Comparison of ENCODE assay signal across 24 cellular contexts in genomic region chr3:15368561-15369135, GRCh38. TPM values are rescaled to one million over a fixed set of nuclear protein-coding genes. Genes with fewer than 3 reads are reported as not detected.
DNase-seq lines count a peak whose midpoint lies in the region; ATAC-seq and TF ChIP-seq lines count a peak whose summit lies in the region.
"Had no signal": no experiment of that assay in that cellular context is flagged by ENCODE, and none has a peak within 500 bp of the region (broad histone marks: within the 10 kb centered on the region; RNA-seq: fewer than 3 reads in every experiment).

No MANE protein-coding gene starts in this region.

- H3K27ac Mint-ChIP-seq in T-helper 17 cell: no peak overlapping the region
- no peak overlapping the region for H3K27ac Mint-ChIP-seq in activated CD8-positive, alpha-beta memory T cell treated with anti-CD3 and anti-CD28 coated beads, Interleukin-2, amount 10 ng/mL, durations not matched to agents 7 days and 5 days
- H3K27ac Mint-ChIP-seq: WTC11 had no signal

- H3K4me3 Mint-ChIP-seq in T-helper 17 cell: no peak overlapping the region
- H3K4me3 Mint-ChIP-seq in activated CD8-positive, alpha-beta memory T cell treated with anti-CD3 and anti-CD28 coated beads, Interleukin-2, amount 10 ng/mL, durations not matched to agents 7 days and 5 days: no peak overlapping the region
- H3K4me3 Mint-ChIP-seq: central memory CD8-positive, alpha-beta T cell; naive thymus-derived CD4-positive, alpha-beta T cell; WTC11 had no signal

- H4K20me1 ChIP-seq in osteoblast (ENCODE audit: insufficient read depth, low read length): no peaks in the 10 kb centered on the region
- H4K20me1 ChIP-seq: BLaER1 had no signal

- POLR2A ChIA-PET in RWPE1 (lab: Yijun Ruan, JAX; ENCODE audit: low non-redundant PET): no interaction called here

- no peaks in the 10 kb centered on the region for H3K36me3 Mint-ChIP-seq in T-helper 17 cell (ENCODE audit: low read depth)
- H3K36me3 Mint-ChIP-seq in activated CD8-positive, alpha-beta memory T cell treated with anti-CD3 and anti-CD28 coated beads, Interleukin-2, amount 10 ng/mL, durations not matched to agents 7 days and 5 days: no peaks in the 10 kb centered on the region
- H3K36me3 Mint-ChIP-seq: WTC11 had no signal

- H3K9me3 ChIP-seq in osteoblast (ENCODE audit: low read depth, low read length): no peaks in the 10 kb centered on the region
- H3K9me3 ChIP-seq in T-helper 17 cell (ENCODE audit: control insufficient read depth, low read length, poor library complexity, severe bottlenecking): no peaks in the 10 kb centered on the region
- H3K9me3 ChIP-seq: ascending aorta, BLaER1, SJCRH30, transverse colon had no signal

- ATAC-seq in T-helper 17 cell: no peak
- ATAC-seq in activated CD8-positive, alpha-beta memory T cell treated with anti-CD3 and anti-CD28 coated beads, Interleukin-2, amount 10 ng/mL, durations not matched to agents 7 days and 5 days: no peak
- ATAC-seq: left lobe of liver; naive thymus-derived CD4-positive, alpha-beta T cell; WTC11 had no signal

- H3K4me3 ChIP-seq in epithelial cell of esophagus (ENCODE audit: low read length) (no peak overlapping the region), osteoblast (ENCODE audit: insufficient read depth, low read length) (no peak overlapping the region)
- H3K4me3 ChIP-seq: ascending aorta, BLaER1, SJCRH30, transverse colon had no signal

- CTCF ChIA-PET in RWPE1 (lab: Yijun Ruan, JAX): no interaction called here
- CTCF ChIA-PET in activated CD8-positive, alpha-beta memory T cell treated with anti-CD3 and anti-CD28 coated beads, Interleukin-2, amount 10 ng/mL, durations not matched to agents 7 days and 5 days (lab: Charles Lee): interaction anchor here (1.0 kb wide), 1 partner anchor 102 kb away, joined by 3 read pairs; no protein-coding TSS in a partner anchor

- no peaks in the 10 kb centered on the region for H3K27me3 Mint-ChIP-seq in T-helper 17 cell
- no peaks in the 10 kb centered on the region for H3K27me3 Mint-ChIP-seq in activated CD8-positive, alpha-beta memory T cell treated with anti-CD3 and anti-CD28 coated beads, Interleukin-2, amount 10 ng/mL, durations not matched to agents 7 days and 5 days
- H3K27me3 Mint-ChIP-seq: central memory CD8-positive, alpha-beta T cell had no signal

- H3K4me1 ChIP-seq in osteoblast (ENCODE audit: insufficient read depth, low read length): peaks cover 6% of the 10 kb centered on the region
- H3K4me1 ChIP-seq: BLaER1, SJCRH30 had no signal

- no peak overlapping the region for H3K4me2 ChIP-seq in osteoblast (ENCODE audit: insufficient read depth, low read length)
- H3K4me2 ChIP-seq: BLaER1 had no signal

- DNase-seq in H4 (ENCODE audit: low spot score) (peak; percentile 40), RWPE1 (ENCODE audit: low spot score) (no peak), epithelial cell of esophagus (ENCODE audit: low read depth) (peak; percentile 21), osteoblast (ENCODE audit: insufficient read length, low spot score, missing footprints) (peak; percentile 43), T-helper 17 cell (no peak), NCI-H146 treated with DMSO at 0.1 percent for 48 hours (lab: John Stamatoyannopoulos, UW; ENCODE audit: unreplicated experiment) (no peak)
- no peak for DNase-seq in activated CD8-positive, alpha-beta memory T cell treated with anti-CD3 and anti-CD28 coated beads, Interleukin-2, amount 10 ng/mL, durations not matched to agents 7 days and 5 days
- DNase-seq: activated gamma-delta T cell treated with Interleukin-2 at 50 U/mL for 16 hours; activated T-cell treated with anti-CD3 and anti-CD28 coated beads, Interleukin-2, amount 50 U/mL, for 48 hours; DMS153; midbrain; naive thymus-derived CD4-positive, alpha-beta T cell; NCI-H1436 treated with DMSO at 0.1 percent for 48 hours; NCI-H345; NCI-H748 treated with DMSO at 0.1 percent for 48 hours; SJCRH30; stimulated activated CD4-positive, alpha-beta T cell treated with anti-CD3 and anti-CD28 coated beads, Interleukin-4, amount 100 ng/mL, for 4 hours; SW 1271; transverse colon had no signal

- peaks cover 22% of the 10 kb centered on the region for H3K4me1 Mint-ChIP-seq in T-helper 17 cell
- H3K4me1 Mint-ChIP-seq in activated CD8-positive, alpha-beta memory T cell treated with anti-CD3 and anti-CD28 coated beads, Interleukin-2, amount 10 ng/mL, durations not matched to agents 7 days and 5 days: peaks cover 20% of the 10 kb centered on the region
- H3K4me1 Mint-ChIP-seq: WTC11 had no signal

- no peaks in the 10 kb centered on the region for H3K9me3 Mint-ChIP-seq in activated CD8-positive, alpha-beta memory T cell treated with anti-CD3 and anti-CD28 coated beads, Interleukin-2, amount 10 ng/mL, durations not matched to agents 7 days and 5 days (ENCODE audit: low read depth)
- H3K9me3 Mint-ChIP-seq: central memory CD8-positive, alpha-beta T cell had no signal

- H3K27me3 ChIP-seq in osteoblast (ENCODE audit: insufficient read depth, low read length): no peaks in the 10 kb centered on the region
- H3K27me3 ChIP-seq: ascending aorta, BLaER1, transverse colon had no signal

- TF ChIP-seq CTCF in RWPE1 (conservative IDR thresholded peaks at IDR 0.05; ENCODE audit: low read depth) (no peak), epithelial cell of esophagus (IDR thresholded peaks at IDR 0.05; ENCODE audit: insufficient read depth, low read depth, low read length, missing control alignments) (no peak), osteoblast (IDR thresholded peaks at IDR 0.05; ENCODE audit: extremely low read depth, low read depth, low read length) (no peak)

- no peak overlapping the region for H2AFZ ChIP-seq in osteoblast (ENCODE audit: low read length)

- H3K79me2 ChIP-seq in osteoblast (ENCODE audit: insufficient read depth, low read length): no peaks in the 10 kb centered on the region

- H3K27ac ChIP-seq in RWPE1 (peak overlapping the region; percentile 66), osteoblast (ENCODE audit: low read depth, low read length) (no peak overlapping the region)
- H3K27ac ChIP-seq: BLaER1, SJCRH30, transverse colon had no signal

- H3K36me3 ChIP-seq in osteoblast (ENCODE audit: insufficient read depth, low read length): no peaks in the 10 kb centered on the region
- H3K36me3 ChIP-seq: ascending aorta, BLaER1, SJCRH30, transverse colon had no signal

RNA-seq across cellular contexts. Expression of gene SH3BP5, which starts 36.3 kb away (rescaled TPM):
- 11.7 and 12.4 TPM in 2 replicates for total RNA-seq in H4 (2014; rRNA removed; shearing (Covaris generic))
- 65.4 and 67.3 TPM in 2 replicates for total RNA-seq in osteoblast
- 10 to 100 TPM; 50.7 to 78.4 TPM for total RNA-seq in T-helper 17 cell
- total RNA-seq in activated CD8-positive, alpha-beta memory T cell treated with anti-CD3 and anti-CD28 coated beads, Interleukin-2, amount 10 ng/mL, durations not matched to agents 7 days and 5 days: 10 to 100 TPM; 19.4 to 30.3 TPM

RNA-seq across cellular contexts. Expression of gene METTL6, which starts 58.7 kb away (rescaled TPM):
- 26.8 and 34.0 TPM in 2 replicates for total RNA-seq in H4 (2014; rRNA removed; shearing (Covaris generic))
- 33.0 and 36.6 TPM in 2 replicates for total RNA-seq in osteoblast
- 1 to 10 TPM; 6.5 to 8.6 TPM for total RNA-seq in T-helper 17 cell
- total RNA-seq in activated CD8-positive, alpha-beta memory T cell treated with anti-CD3 and anti-CD28 coated beads, Interleukin-2, amount 10 ng/mL, durations not matched to agents 7 days and 5 days: 10 to 100 TPM; 17.2 to 18.3 TPM

RNA-seq across cellular contexts. Expression of gene EAF1, which starts 58.8 kb away (rescaled TPM):
- 13.1 and 15.8 TPM in 2 replicates for total RNA-seq in H4 (2014; rRNA removed; shearing (Covaris generic))
- total RNA-seq in osteoblast (22.7 and 29.0 TPM in 2 replicates), T-helper 17 cell (10 to 100 TPM; 25.9 to 31.5 TPM)
- 10 to 100 TPM; 27.3 to 29.5 TPM for total RNA-seq in activated CD8-positive, alpha-beta memory T cell treated with anti-CD3 and anti-CD28 coated beads, Interleukin-2, amount 10 ng/mL, durations not matched to agents 7 days and 5 days

Comparison
In these comparisons a context has a peak if more than half of its experiments do, and no peak if none do; other contexts are left out.
1. DNase-seq: peak in H4 (single experiment), epithelial cell of esophagus (single experiment) and osteoblast (single experiment); none in RWPE1 (single experiment), T-helper 17 cell (0 of 3), activated CD8-positive, alpha-beta memory T cell treated with anti-CD3 and anti-CD28 coated beads, Interleukin-2, amount 10 ng/mL, durations not matched to agents 7 days and 5 days (single experiment) and NCI-H146 treated with DMSO at 0.1 percent for 48 hours (single experiment).